22 cellular contexts compared by ENCODE assay signal in genomic region chr6:2414885-2415523, GRCh38.
"Had no signal": no experiment of that assay in that cellular context is flagged by ENCODE, and none has a peak within 500 bp of the region (broad histone marks: within the 10 kb centered on the region; RNA-seq: fewer than 3 reads in every experiment).

No MANE protein-coding gene starts in this region.

- H3K4me3 ChIP-seq: coronary artery, dorsolateral prefrontal cortex, esophagus squamous epithelium, gastrocnemius medialis, hepatocyte, left lung, lower lobe of right lung, mucosa of descending colon had no signal

- H3K4me1 Mint-ChIP-seq: immature natural killer cell had no signal

- H3K4me3 Mint-ChIP-seq: immature natural killer cell, mesothelial cell of epicardium had no signal

- H3K79me2 ChIP-seq: hepatocyte had no signal

- DNase-seq: cerebellar nuclear complex; dermis blood vessel endothelial cell; dorsolateral prefrontal cortex; effector CD4-positive, alpha-beta T cell; effector memory CD4-positive, alpha-beta T cell; esophagus squamous epithelium; foreskin fibroblast; foreskin melanocyte; gastrocnemius medialis; glutamatergic neuron; head of caudate nucleus; hypothalamus; immature natural killer cell; left cardiac atrium; left lung; left ventricle myocardium superior; lower lobe of right lung; mesenchymal stem cell; mucosa of descending colon had no signal

- H3K4me1 ChIP-seq: esophagus squamous epithelium, gastrocnemius medialis, left lung, lower lobe of right lung had no signal

- H3K27ac ChIP-seq: coronary artery, dorsolateral prefrontal cortex, esophagus squamous epithelium, gastrocnemius medialis, hepatocyte, left lung, lower lobe of right lung had no signal

- H3K9me3 ChIP-seq: esophagus squamous epithelium, gastrocnemius medialis, left lung, lower lobe of right lung, mucosa of descending colon had no signal

- H3K4me2 ChIP-seq: hepatocyte had no signal

- ATAC-seq: gastrocnemius medialis, left cardiac atrium, left lung, left ventricle myocardium superior, lower lobe of right lung, mucosa of descending colon had no signal

- H3K36me3 ChIP-seq: esophagus squamous epithelium, gastrocnemius medialis, left lung, lower lobe of right lung had no signal

- H2AFZ ChIP-seq: hepatocyte had no signal

- H3K27ac Mint-ChIP-seq: mesothelial cell of epicardium had no signal

- H3K27me3 ChIP-seq: dorsolateral prefrontal cortex, esophagus squamous epithelium, gastrocnemius medialis, hepatocyte, left lung had no signal
